In the genomic region with DNA sequence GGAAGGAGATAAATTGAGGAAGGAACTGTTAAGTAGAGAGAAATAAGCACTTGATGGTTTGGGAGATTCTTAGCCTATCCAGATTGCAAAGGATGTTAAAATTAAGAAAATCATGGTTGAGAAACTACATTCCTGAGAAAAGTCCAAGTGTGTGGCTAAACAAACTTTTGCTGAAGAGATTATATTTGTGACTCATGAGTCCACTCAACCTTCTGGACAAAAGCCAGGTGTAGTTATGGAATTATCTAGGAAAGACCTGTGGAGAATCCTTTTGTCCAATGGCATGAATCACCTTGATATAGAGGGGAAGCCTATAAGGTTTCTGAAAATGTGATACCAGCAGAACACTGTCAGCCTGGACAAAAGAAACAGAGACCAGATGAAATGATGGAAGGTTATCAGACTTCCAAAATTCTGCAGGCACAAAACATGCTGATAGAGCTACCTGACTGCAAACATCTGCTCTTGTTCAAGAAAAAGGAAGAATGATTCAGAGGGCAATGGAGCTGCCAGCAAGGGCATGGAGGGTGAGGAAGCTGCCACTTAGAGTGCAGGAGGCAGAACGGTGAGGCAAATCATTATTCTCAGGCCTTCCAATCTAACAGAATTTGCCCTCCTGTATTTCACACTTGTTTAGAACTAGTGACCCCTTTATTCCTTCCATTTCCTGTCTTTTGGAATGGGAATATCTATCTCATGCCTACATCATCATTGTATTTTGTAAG, we compare ENCODE assay signal across 19 cellular contexts.
DNase-seq lines count a peak whose midpoint lies in the region; ATAC-seq lines count a peak whose summit lies in the region.
"Had no signal": no experiment of that assay in that cellular context is flagged by ENCODE, and none has a peak within 500 bp of the region (broad histone marks: within the 10 kb centered on the region; RNA-seq: fewer than 3 reads in every experiment).

No MANE protein-coding gene starts in this region.

- H3K27ac Mint-ChIP-seq in stimulated activated naive B cell treated with anti-CD40 and anti-IgM and Interleukin-4, amounts not matched to agents 10 μg/mL and 1 μg/mL and 100 μg/mL, for 72 hours, result no peak overlapping the region
- H3K27ac Mint-ChIP-seq in activated T-helper 17 cell treated with anti-CD3 and anti-CD28 coated beads, Interleukin-2, amount 50 U/mL, for 72 hours, result no peak overlapping the region
- H3K27ac Mint-ChIP-seq: activated naive CD4-positive, alpha-beta T cell treated with anti-CD3 and anti-CD28 coated beads for 36 hours; CD4-positive, alpha-beta memory T cell; natural killer cell treated with Interleukin-12 subunit alpha and Interleukin-12 subunit beta and Interleukin-15 and Interleukin-18, amount 100 ng/mL, for 72 hours had no signal

- H3K27me3 Mint-ChIP-seq in stimulated activated naive B cell treated with anti-CD40 and anti-IgM and Interleukin-4, amounts not matched to agents 10 μg/mL and 1 μg/mL and 100 μg/mL, for 72 hours, result no peaks in the 10 kb centered on the region
- no peaks in the 10 kb centered on the region for H3K27me3 Mint-ChIP-seq in activated T-helper 17 cell treated with anti-CD3 and anti-CD28 coated beads, Interleukin-2, amount 50 U/mL, for 72 hours
- H3K27me3 Mint-ChIP-seq: CD4-positive, alpha-beta memory T cell; natural killer cell treated with Interleukin-12 subunit alpha and Interleukin-12 subunit beta and Interleukin-15 and Interleukin-18, amount 100 ng/mL, for 72 hours had no signal

- DNase-seq in EL, result peak; percentile 13
- DNase-seq in M059J (ENCODE audit: low read depth), result peak; percentile 22
- DNase-seq in cerebellar cortex (ENCODE audit: low spot score), result peak; percentile 69
- peak; percentile 48 for DNase-seq in non-pigmented ciliary epithelial cell (ENCODE audit: low read depth)
- no peak for DNase-seq in stimulated activated naive B cell treated with anti-CD40 and anti-IgM and Interleukin-4, amounts not matched to agents 10 μg/mL and 1 μg/mL and 100 μg/mL, for 72 hours
- no peak for DNase-seq in NCI-H446 treated with DMSO at 0.1 percent for 48 hours (lab: John Stamatoyannopoulos, UW)
- DNase-seq: activated CD8-positive, alpha-beta memory T cell treated with anti-CD3 and anti-CD28 coated beads, Interleukin-2, amount 50 U/mL, for 4 hours; activated naive CD4-positive, alpha-beta T cell treated with anti-CD3 and anti-CD28 coated beads for 36 hours; CD4-positive, alpha-beta memory T cell; central memory CD4-positive, alpha-beta T cell; hippocampal formation; left ventricle myocardium superior; NCI-H2171; right lobe of liver; stimulated activated naive CD4-positive, alpha-beta T cell treated with Interleukin-2 at 50 U/mL for 16 hours had no signal

- H3K36me3 Mint-ChIP-seq in stimulated activated naive B cell treated with anti-CD40 and anti-IgM and Interleukin-4, amounts not matched to agents 10 μg/mL and 1 μg/mL and 100 μg/mL, for 72 hours, result no peaks in the 10 kb centered on the region
- no peaks in the 10 kb centered on the region for H3K36me3 Mint-ChIP-seq in activated T-helper 17 cell treated with anti-CD3 and anti-CD28 coated beads, Interleukin-2, amount 50 U/mL, for 72 hours (ENCODE audit: low read depth)
- H3K36me3 Mint-ChIP-seq: CD4-positive, alpha-beta memory T cell; natural killer cell treated with Interleukin-12 subunit alpha and Interleukin-12 subunit beta and Interleukin-15 and Interleukin-18, amount 100 ng/mL, for 72 hours had no signal

- H3K4me1 Mint-ChIP-seq in stimulated activated naive B cell treated with anti-CD40 and anti-IgM and Interleukin-4, amounts not matched to agents 10 μg/mL and 1 μg/mL and 100 μg/mL, for 72 hours, result no peaks in the 10 kb centered on the region
- H3K4me1 Mint-ChIP-seq in activated T-helper 17 cell treated with anti-CD3 and anti-CD28 coated beads, Interleukin-2, amount 50 U/mL, for 72 hours, result no peaks in the 10 kb centered on the region
- H3K4me1 Mint-ChIP-seq: CD4-positive, alpha-beta memory T cell had no signal

- no peaks in the 10 kb centered on the region for H3K9me3 Mint-ChIP-seq in stimulated activated naive B cell treated with anti-CD40 and anti-IgM and Interleukin-4, amounts not matched to agents 10 μg/mL and 1 μg/mL and 100 μg/mL, for 72 hours
- H3K9me3 Mint-ChIP-seq in activated T-helper 17 cell treated with anti-CD3 and anti-CD28 coated beads, Interleukin-2, amount 50 U/mL, for 72 hours, result peaks cover 16% of the 10 kb centered on the region

- H3K4me3 Mint-ChIP-seq in stimulated activated naive B cell treated with anti-CD40 and anti-IgM and Interleukin-4, amounts not matched to agents 10 μg/mL and 1 μg/mL and 100 μg/mL, for 72 hours, result no peak overlapping the region
- H3K4me3 Mint-ChIP-seq in activated T-helper 17 cell treated with anti-CD3 and anti-CD28 coated beads, Interleukin-2, amount 50 U/mL, for 72 hours, result no peak overlapping the region
- H3K4me3 Mint-ChIP-seq: activated naive CD4-positive, alpha-beta T cell treated with anti-CD3 and anti-CD28 coated beads for 36 hours; CD4-positive, alpha-beta memory T cell; natural killer cell treated with Interleukin-12 subunit alpha and Interleukin-12 subunit beta and Interleukin-15 and Interleukin-18, amount 100 ng/mL, for 72 hours had no signal

- no peak for ATAC-seq in stimulated activated naive B cell treated with anti-CD40 and anti-IgM and Interleukin-4, amounts not matched to agents 10 μg/mL and 1 μg/mL and 100 μg/mL, for 72 hours (replicated peaks)
- ATAC-seq in activated T-helper 17 cell treated with anti-CD3 and anti-CD28 coated beads, Interleukin-2, amount 50 U/mL, for 72 hours (replicated peaks), result no peak
- no peak for ATAC-seq in HG02759 (IDR thresholded peaks at IDR 0.05; ENCODE audit: unreplicated experiment)
- ATAC-seq: HCT116; left ventricle myocardium superior; natural killer cell treated with Interleukin-12 subunit alpha and Interleukin-12 subunit beta and Interleukin-15 and Interleukin-18, amount 100 ng/mL, for 72 hours; right lobe of liver had no signal

Comparison
In these comparisons a context has a peak if more than half of its experiments do, and no peak if none do; other contexts are left out.
1. DNase-seq: peak in EL (single experiment), M059J (single experiment), cerebellar cortex (single experiment) and non-pigmented ciliary epithelial cell (single experiment); none in stimulated activated naive B cell treated with anti-CD40 and anti-IgM and Interleukin-4, amounts not matched to agents 10 μg/mL and 1 μg/mL and 100 μg/mL, for 72 hours (single experiment) and NCI-H446 treated with DMSO at 0.1 percent for 48 hours (single experiment).